ENCODE assay signal across 33 cellular contexts in genomic region chr15:23546158-23546557, GRCh38. TPM values are rescaled to one million over a fixed set of nuclear protein-coding genes. Genes with fewer than 3 reads are reported as not detected.
"Had no signal": no experiment of that assay in that cellular context is flagged by ENCODE, and none has a peak within 500 bp of the region (broad histone marks: within the 10 kb centered on the region; RNA-seq: fewer than 3 reads in every experiment).

No MANE protein-coding gene starts in this region.

- DNase-seq: activated CD4-positive, alpha-beta memory T cell treated with anti-CD3 and anti-CD28 coated beads, Interleukin-2, amount 10 ng/mL, durations not matched to agents 7 days and 5 days; activated CD4-positive, alpha-beta T cell treated with anti-CD3 and anti-CD28 coated beads for 1 hour; activated CD4-positive, alpha-beta T cell treated with anti-CD3 and anti-CD28 coated beads for 36 hours; activated CD4-positive, alpha-beta T cell treated with anti-CD3 and anti-CD28 coated beads for 48 hours; activated CD4-positive, alpha-beta T cell treated with anti-CD3 and anti-CD28 coated beads, Interleukin-2, amount 10 ng/mL, durations not matched to agents 7 days and 5 days; activated CD4-positive, alpha-beta T cell treated with anti-CD3 and anti-CD28 coated beads, Interleukin-2, amount 50 U/mL, for 48 hours; activated CD4-positive, CD25-positive, alpha-beta regulatory T cell; activated CD8-positive, alpha-beta memory T cell treated with anti-CD3 and anti-CD28 coated beads for 24 hours; activated CD8-positive, alpha-beta memory T cell treated with anti-CD3 and anti-CD28 coated beads, Interleukin-2, amount 10 ng/mL, durations not matched to agents 7 days and 5 days; activated CD8-positive, alpha-beta memory T cell treated with anti-CD3 and anti-CD28 coated beads, Interleukin-2, amount 50 U/mL, for 48 hours; activated CD8-positive, alpha-beta T cell treated with anti-CD3 and anti-CD28 coated beads, Interleukin-2, amount 10 ng/mL, durations not matched to agents 7 days and 5 days; activated effector memory CD4-positive, alpha-beta T cell treated with Interleukin-2 at 50 U/mL for 16 hours; activated gamma-delta T cell; activated naive CD4-positive, alpha-beta T cell treated with anti-CD3 and anti-CD28 coated beads, Interleukin-2, amount 10 ng/mL, durations not matched to agents 7 days and 5 days; activated naive CD4-positive, alpha-beta T cell treated with Interleukin-2 at 50 U/mL for 16 hours; activated naive CD8-positive, alpha-beta T cell treated with anti-CD3 and anti-CD28 coated beads, Interleukin-2, amount 10 ng/mL, durations not matched to agents 7 days and 5 days; activated naive CD8-positive, alpha-beta T cell treated with anti-CD3 and anti-CD28 coated beads, Interleukin-2, amount 50 U/mL, for 24 hours; activated T-cell treated with anti-CD3 and anti-CD28 coated beads, Interleukin-2, amount 50 U/mL, for 24 hours; activated T-cell treated with anti-CD3 and anti-CD28 coated beads, Interleukin-2, amount 50 U/mL, for 48 hours; amygdala; anterior cingulate cortex; caudate nucleus; cerebellar nuclear complex; colonic mucosa; T-helper 17 cell; T-helper 9 cell; WERI-Rb-1 had no signal

- H3K27me3 ChIP-seq: ascending aorta, cardiac muscle cell, colonic mucosa had no signal

- H3K4me1 ChIP-seq: ascending aorta, colonic mucosa had no signal

- H3K9me3 ChIP-seq: ascending aorta, colonic mucosa had no signal

- H3K4me3 ChIP-seq: ascending aorta, cardiac muscle cell, colonic mucosa had no signal

- H3K36me3 ChIP-seq: ascending aorta, cardiac muscle cell, colonic mucosa, WERI-Rb-1 had no signal

- H3K27ac ChIP-seq: ascending aorta, cardiac muscle cell, colonic mucosa, WERI-Rb-1 had no signal

- FAIRE-seq: bronchial epithelial cell, TTC549 had no signal

RNA-seq across cellular contexts. Expression of gene MKRN3, which starts 19.3 kb away (rescaled TPM):
- total RNA-seq: bronchial epithelial cell, cardiac muscle cell, chondrocyte, WTC11 had no signal
- polyA plus RNA-seq: cardiac muscle cell had no signal
